In genomic region chr2:160613466-160614153, GRCh38 we compare ENCODE assay signal across 18 cellular contexts.
DNase-seq lines count a peak whose midpoint lies in the region; ATAC-seq and TF ChIP-seq lines count a peak whose summit lies in the region.
"Had no signal": no experiment of that assay in that cellular context is flagged by ENCODE, and none has a peak within 500 bp of the region (broad histone marks: within the 10 kb centered on the region; RNA-seq: fewer than 3 reads in every experiment).

No MANE protein-coding gene starts in this region.

- no TSS peak for BruUV-seq in Panc1 (replicated peaks; lab: Mats Ljungman, UMichigan)

- H3K27me3 ChIP-seq in Panc1 (ENCODE audit: control insufficient read depth, insufficient read depth, low read length) = no peaks in the 10 kb centered on the region; the same call in 1 of the 2 replicates
- no peaks in the 10 kb centered on the region for H3K27me3 ChIP-seq in skeletal muscle satellite cell (ENCODE audit: control insufficient read depth, insufficient read depth, low read length)
- H3K27me3 ChIP-seq: gastrocnemius medialis, SJCRH30 had no signal

- peaks cover 18% of the 10 kb centered on the region for H3K9me3 Mint-ChIP-seq in activated CD4-positive, alpha-beta T cell treated with anti-CD3 and anti-CD28 coated beads, Interleukin-2, amount 10 ng/mL, durations not matched to agents 24 days and 14 days
- H3K9me3 Mint-ChIP-seq in activated CD4-positive, alpha-beta T cell treated with anti-CD3 and anti-CD28 coated beads, Interleukin-2, amount 10 ng/mL, durations not matched to agents 7 days and 5 days = peaks cover 15% of the 10 kb centered on the region
- H3K9me3 Mint-ChIP-seq: natural killer cell had no signal

- intact Hi-C loops in activated CD4-positive, alpha-beta T cell treated with anti-CD3 and anti-CD28 coated beads, Interleukin-2, amount 10 ng/mL, durations not matched to agents 24 days and 14 days (cut with micrococcal nuclease) = no loop called here
- intact Hi-C loops in Panc1 (cut with micrococcal nuclease; ENCODE audit: unreplicated experiment) = no loop called here

- H3K36me3 ChIP-seq in Panc1 (ENCODE audit: control insufficient read depth, insufficient read depth, low read length) (no peaks in the 10 kb centered on the region), skeletal muscle satellite cell (ENCODE audit: insufficient read depth, low read length) (no peaks in the 10 kb centered on the region)
- H3K36me3 ChIP-seq: gastrocnemius medialis, SJCRH30 had no signal

- CTCF ChIA-PET in activated CD4-positive, alpha-beta T cell treated with anti-CD3 and anti-CD28 coated beads, Interleukin-2, amount 10 ng/mL, durations not matched to agents 7 days and 5 days (lab: Charles Lee) = no interaction called here
- CTCF ChIA-PET in Panc1 (lab: Charles Lee) = no interaction called here

- H3K4me1 ChIP-seq in Panc1 (ENCODE audit: control insufficient read depth, insufficient read depth, low read length) (no peaks in the 10 kb centered on the region), skeletal muscle satellite cell (ENCODE audit: control insufficient read depth, insufficient read depth, low read length) (peaks cover 28% of the 10 kb centered on the region)
- H3K4me1 ChIP-seq: gastrocnemius medialis, SJCRH30 had no signal

- no peak for ATAC-seq in Panc1
- no peak for ATAC-seq in GM18870 (IDR thresholded peaks at IDR 0.05; ENCODE audit: unreplicated experiment)
- no peak for ATAC-seq in GM21515 (IDR thresholded peaks at IDR 0.05; ENCODE audit: unreplicated experiment)
- ATAC-seq: gastrocnemius medialis, natural killer cell had no signal

- POLR2A ChIA-PET in activated CD4-positive, alpha-beta T cell treated with anti-CD3 and anti-CD28 coated beads, Interleukin-2, amount 10 ng/mL, durations not matched to agents 7 days and 5 days (lab: Charles Lee) = no interaction called here
- POLR2A ChIA-PET in Panc1 (lab: Charles Lee) = no interaction called here

- H3K27me3 Mint-ChIP-seq in activated CD4-positive, alpha-beta T cell treated with anti-CD3 and anti-CD28 coated beads, Interleukin-2, amount 10 ng/mL, durations not matched to agents 24 days and 14 days = peaks cover 15% of the 10 kb centered on the region
- H3K27me3 Mint-ChIP-seq in activated CD4-positive, alpha-beta T cell treated with anti-CD3 and anti-CD28 coated beads, Interleukin-2, amount 10 ng/mL, durations not matched to agents 7 days and 5 days = peaks cover 5% of the 10 kb centered on the region

- H3K4me1 Mint-ChIP-seq in activated CD4-positive, alpha-beta T cell treated with anti-CD3 and anti-CD28 coated beads, Interleukin-2, amount 10 ng/mL, durations not matched to agents 24 days and 14 days = peaks cover 4% of the 10 kb centered on the region
- H3K4me1 Mint-ChIP-seq in activated CD4-positive, alpha-beta T cell treated with anti-CD3 and anti-CD28 coated beads, Interleukin-2, amount 10 ng/mL, durations not matched to agents 7 days and 5 days = peaks cover 6% of the 10 kb centered on the region
- H3K4me1 Mint-ChIP-seq: activated B cell treated with CpG ODN at 0.5 μM for 24 hours, natural killer cell had no signal

- no peaks in the 10 kb centered on the region for H3K9me3 ChIP-seq in Panc1 (ENCODE audit: control insufficient read depth, insufficient read depth, low read depth, low read length)
- H3K9me3 ChIP-seq in skeletal muscle satellite cell (replicated peaks; ENCODE audit: low read length) = peaks cover 2% of the 10 kb centered on the region
- H3K9me3 ChIP-seq: gastrocnemius medialis had no signal

- H3K4me3 ChIP-seq in Panc1 (ENCODE audit: low read depth in 2 of 2, low read length in 2 of 2) = no peak overlapping the region
- H3K4me3 ChIP-seq in skeletal muscle satellite cell (ENCODE audit: low read length) = peak overlapping the region; percentile 3
- H3K4me3 ChIP-seq: gastrocnemius medialis, SJCRH30 had no signal

- no peak for TF ChIP-seq CTCF in Panc1 (IDR thresholded peaks at IDR 0.05)

- DNase-seq in activated CD4-positive, alpha-beta T cell treated with anti-CD3 and anti-CD28 coated beads, Interleukin-2, amount 10 ng/mL, durations not matched to agents 24 days and 14 days = peak; percentile 26
- DNase-seq in activated CD4-positive, alpha-beta T cell treated with anti-CD3 and anti-CD28 coated beads, Interleukin-2, amount 10 ng/mL, durations not matched to agents 7 days and 5 days = no peak
- DNase-seq in Panc1 (ENCODE audit: low read depth, low spot score) (peak; percentile 2), epithelial cell of prostate (ENCODE audit: low read depth, low spot score) (peak; percentile 29), cerebellar cortex (ENCODE audit: low spot score) (no peak)
- DNase-seq: activated B cell treated with CpG ODN at 0.5 μM for 24 hours, DMS79 treated with DMSO at 0.1 percent for 48 hours, gastrocnemius medialis, kidney glomerular epithelial cell, MM.1S, natural killer cell, NCI-H510A, SJCRH30, small intestine, trophoblast cell had no signal

- H3K27ac Mint-ChIP-seq in activated CD4-positive, alpha-beta T cell treated with anti-CD3 and anti-CD28 coated beads, Interleukin-2, amount 10 ng/mL, durations not matched to agents 24 days and 14 days = no peak overlapping the region
- no peak overlapping the region for H3K27ac Mint-ChIP-seq in activated CD4-positive, alpha-beta T cell treated with anti-CD3 and anti-CD28 coated beads, Interleukin-2, amount 10 ng/mL, durations not matched to agents 7 days and 5 days
- H3K27ac Mint-ChIP-seq: activated B cell treated with CpG ODN at 0.5 μM for 24 hours, natural killer cell had no signal

- H3K4me3 Mint-ChIP-seq in activated CD4-positive, alpha-beta T cell treated with anti-CD3 and anti-CD28 coated beads, Interleukin-2, amount 10 ng/mL, durations not matched to agents 24 days and 14 days = no peak overlapping the region
- H3K4me3 Mint-ChIP-seq in activated CD4-positive, alpha-beta T cell treated with anti-CD3 and anti-CD28 coated beads, Interleukin-2, amount 10 ng/mL, durations not matched to agents 7 days and 5 days = no peak overlapping the region
- H3K4me3 Mint-ChIP-seq: activated B cell treated with CpG ODN at 0.5 μM for 24 hours, natural killer cell had no signal

- no peak overlapping the region for H3K27ac ChIP-seq in Panc1 (ENCODE audit: low read length)
- no peak overlapping the region for H3K27ac ChIP-seq in epithelial cell of prostate
- H3K27ac ChIP-seq: gastrocnemius medialis, SJCRH30 had no signal

- in situ Hi-C loops in Panc1 (cut with HindIII; ENCODE audit: low pct_unique_long_range_greater_than_20kb, low sequenced_read_pairs) = no loop called here

- H3K4me2 ChIP-seq in skeletal muscle satellite cell (ENCODE audit: low read length) = no peak overlapping the region

- no peak overlapping the region for H3K9ac ChIP-seq in skeletal muscle satellite cell (ENCODE audit: low read depth, low read length)

- no peaks in the 10 kb centered on the region for H3K36me3 Mint-ChIP-seq in activated CD4-positive, alpha-beta T cell treated with anti-CD3 and anti-CD28 coated beads, Interleukin-2, amount 10 ng/mL, durations not matched to agents 24 days and 14 days (ENCODE audit: low read depth)
- no peaks in the 10 kb centered on the region for H3K36me3 Mint-ChIP-seq in activated CD4-positive, alpha-beta T cell treated with anti-CD3 and anti-CD28 coated beads, Interleukin-2, amount 10 ng/mL, durations not matched to agents 7 days and 5 days (ENCODE audit: low read depth)

Comparison
In these comparisons a context has a peak if more than half of its experiments do, and no peak if none do; other contexts are left out.
1. DNase-seq: peak in activated CD4-positive, alpha-beta T cell treated with anti-CD3 and anti-CD28 coated beads, Interleukin-2, amount 10 ng/mL, durations not matched to agents 24 days and 14 days (single experiment), Panc1 (single experiment) and epithelial cell of prostate (single experiment); none in activated CD4-positive, alpha-beta T cell treated with anti-CD3 and anti-CD28 coated beads, Interleukin-2, amount 10 ng/mL, durations not matched to agents 7 days and 5 days (single experiment) and cerebellar cortex (single experiment).